1 cellular context compared by ENCODE assay signal in genomic region chr11:94997437-94997836, GRCh38.
TF ChIP-seq lines count a peak whose summit lies in the region.

No MANE protein-coding gene starts in this region.

TF ChIP-seq in K562, 482 proteins besides CTCF, POLR2A, EP300 and RAD21:
- TF ChIP-seq FOXA3 (CRISPR knock-in tag; conservative IDR thresholded peaks at IDR 0.05 in 1 of 2, IDR thresholded peaks at IDR 0.05 in 1 of 2): peak; percentile 60 to 65; a peak in 3 of 4 replicates
- peak; percentile 29; the same call in 1 of the 2 replicates for TF ChIP-seq ARID1B (IDR thresholded peaks at IDR 0.05)
- TF ChIP-seq ZKSCAN1 (IDR thresholded peaks at IDR 0.05; ENCODE audit: low read depth, low read length): 0 out of 2 replicates have a peak, but pooled peaks have one; percentile 20
- TF ChIP-seq CLOCK (CRISPR knock-in tag; IDR thresholded peaks at IDR 0.05; ENCODE audit: borderline replicate concordance): no peak
- TF ChIP-seq CBFA2T2 (conservative IDR thresholded peaks at IDR 0.05): 0 out of 2 replicates have a peak, but pooled peaks have one; percentile 10
- TF ChIP-seq CBFA2T3 (IDR thresholded peaks at IDR 0.05): 0 out of 2 replicates have a peak, but pooled peaks have one; percentile 23
- peak; percentile 89 for TF ChIP-seq ZNF384 (IDR thresholded peaks at IDR 0.05; ENCODE audit: low read depth, low read length)
- peak; percentile 52; the same call in 1 of the 2 replicates for TF ChIP-seq TEAD4 (IDR thresholded peaks at IDR 0.05; ENCODE audit: low read length)
- TF ChIP-seq TEAD4 (CRISPR knock-in tag; IDR thresholded peaks at IDR 0.05; ENCODE audit: borderline replicate concordance): no peak
- 0 out of 2 replicates have a peak, but pooled peaks have one; percentile 35 for TF ChIP-seq SOX6 (IDR thresholded peaks at IDR 0.05)
- no peak for TF ChIP-seq DNMT1 (IDR thresholded peaks at IDR 0.05)
- TF ChIP-seq DPF2 (IDR thresholded peaks at IDR 0.05): peak; percentile 35; the same call in 1 of the 2 replicates
